In the genomic region with DNA sequence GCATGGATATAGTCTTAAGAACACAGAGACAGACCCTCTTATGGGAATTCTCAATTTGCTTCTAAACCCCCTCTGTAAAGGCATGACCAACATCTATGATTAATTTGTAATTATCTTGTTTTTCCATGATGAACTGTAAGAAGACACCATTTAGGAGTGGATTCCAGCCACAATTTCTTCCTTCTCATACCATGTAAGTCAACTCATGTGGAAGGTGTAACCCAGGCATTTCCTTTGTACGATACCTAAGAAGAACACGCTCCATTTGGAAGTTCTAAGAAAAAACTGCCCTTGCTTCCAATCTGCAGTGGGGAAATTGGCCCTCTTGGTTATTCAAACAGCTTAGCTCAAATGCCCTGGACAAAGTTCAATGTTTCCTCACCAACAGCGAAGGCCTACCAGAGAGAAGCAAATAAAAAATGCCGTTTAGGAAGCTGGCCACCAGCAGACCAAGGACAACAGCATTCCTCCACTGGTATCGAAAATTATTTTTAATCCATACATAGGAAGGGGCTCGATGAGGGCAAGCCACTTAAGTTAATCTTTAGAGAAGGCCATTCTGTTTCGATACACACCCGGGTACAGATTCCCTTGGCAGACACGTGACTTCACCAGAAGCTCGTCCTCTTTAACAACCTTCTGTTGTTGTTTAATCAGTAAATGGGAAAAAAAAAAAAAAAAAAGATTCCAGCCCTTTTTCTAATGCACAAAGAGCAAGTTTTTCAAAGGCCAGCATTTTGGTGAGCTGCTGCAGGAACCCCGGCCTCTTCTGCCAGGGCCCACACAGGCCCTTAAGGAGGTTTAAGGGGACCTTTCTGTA, we compare ENCODE assay signal across 8 cellular contexts. TPM values are rescaled to one million over a fixed set of nuclear protein-coding genes. Genes with fewer than 3 reads are reported as not detected.
DNase-seq lines count a peak whose midpoint lies in the region; ATAC-seq and TF ChIP-seq lines count a peak whose summit lies in the region.

No MANE protein-coding gene starts in this region.

- no peaks in the 10 kb centered on the region for H3K27me3 Mint-ChIP-seq in naive thymus-derived CD8-positive, alpha-beta T cell

- POLR2A ChIA-PET in naive thymus-derived CD8-positive, alpha-beta T cell (lab: Charles Lee) = no interaction called here

- peaks cover 20 to 37% (median 32%) of the 10 kb centered on the region in 4 donors for H3K4me1 Mint-ChIP-seq in naive thymus-derived CD8-positive, alpha-beta T cell

- DNase-seq in AG08396 (ENCODE audit: low spot score) (peak; percentile 60), NB4 (ENCODE audit: low read depth) (no peak), epidermal melanocyte (ENCODE audit: insufficient read length, low spot score) (peak; percentile 93), NCI-H446 (lab: John Stamatoyannopoulos, UW) (no peak)
- DNase-seq in naive thymus-derived CD8-positive, alpha-beta T cell = no peak
- DNase-seq in activated CD4-positive, CD25-positive, alpha-beta regulatory T cell treated with anti-CD3 and anti-CD28 coated beads, Interleukin-2, amount 50 U/mL, for 72 hours = no peak

- H3K9me3 Mint-ChIP-seq in naive thymus-derived CD8-positive, alpha-beta T cell = no peaks in the 10 kb centered on the region

- no peak for TF ChIP-seq POLR2A in NB4 (IDR thresholded peaks at IDR 0.05; ENCODE audit: extremely low read depth, insufficient read length)

- peaks cover 0 to 21% (median 0%) of the 10 kb centered on the region in 3 donors for H3K36me3 Mint-ChIP-seq in naive thymus-derived CD8-positive, alpha-beta T cell

- no peak for ATAC-seq in naive thymus-derived CD8-positive, alpha-beta T cell
- ATAC-seq in GM21390 (IDR thresholded peaks at IDR 0.05; ENCODE audit: unreplicated experiment) = no peak
- ATAC-seq in HG03039 (IDR thresholded peaks at IDR 0.05; ENCODE audit: unreplicated experiment) = no peak

- H3K4me3 ChIP-seq in NB4 (ENCODE audit: low read depth, low read length) = peak overlapping the region; percentile 64

- peak overlapping the region; percentile 42 to 88 (median 82) for H3K4me3 Mint-ChIP-seq in naive thymus-derived CD8-positive, alpha-beta T cell

- peak overlapping the region; percentile 84 to 93 (median 91) for H3K27ac Mint-ChIP-seq in naive thymus-derived CD8-positive, alpha-beta T cell

- TF ChIP-seq CTCF in NB4 (IDR thresholded peaks at IDR 0.05; ENCODE audit: low read depth, low read length) = no peak

RNA-seq across cellular contexts. Expression of a gene that starts 2.6 kb away (rescaled TPM):
- total RNA-seq in naive thymus-derived CD8-positive, alpha-beta T cell = 10 to 100 TPM; 17.1 TPM
- 10 to 100 TPM; 17.2 to 20.8 (median 20.4) TPM for polyA plus RNA-seq in naive thymus-derived CD8-positive, alpha-beta T cell

RNA-seq across cellular contexts. Expression of a gene that starts 2.6 kb away (rescaled TPM):
- total RNA-seq in naive thymus-derived CD8-positive, alpha-beta T cell = 10 to 100 TPM; 27.8 to 32.6 TPM
- 10 to 100 TPM; 25.6 to 43.4 (median 36.7) TPM for polyA plus RNA-seq in naive thymus-derived CD8-positive, alpha-beta T cell

Comparison
In these comparisons a context has a peak if more than half of its experiments do, and no peak if none do; other contexts are left out.
1. DNase-seq: peak in AG08396 (single experiment) and epidermal melanocyte (single experiment); none in NB4 (single experiment), naive thymus-derived CD8-positive, alpha-beta T cell (0 of 10), NCI-H446 (0 of 2) and activated CD4-positive, CD25-positive, alpha-beta regulatory T cell treated with anti-CD3 and anti-CD28 coated beads, Interleukin-2, amount 50 U/mL, for 72 hours (single experiment).